Comparison of ENCODE assay signal across 8 cellular contexts in genomic region chr2:156322681-156323211, GRCh38. TPM values are rescaled to one million over a fixed set of nuclear protein-coding genes. Genes with fewer than 3 reads are reported as not detected.
DNase-seq lines count a peak whose midpoint lies in the region; ATAC-seq, FAIRE-seq and TF ChIP-seq lines count a peak whose summit lies in the region.
"Had no signal": no experiment of that assay in that cellular context is flagged by ENCODE, and none has a peak within 500 bp of the region (broad histone marks: within the 10 kb centered on the region; RNA-seq: fewer than 3 reads in every experiment).

No MANE protein-coding gene starts in this region.

- FAIRE-seq in HTR-8/SVneo (lab: Jason Lieb, UNC), result no peak

- H3K27ac ChIP-seq in ectodermal cell (ENCODE audit: insufficient read depth, low read depth, low read length, poor library complexity, severe bottlenecking) (no peak overlapping the region), prostate gland (no peak overlapping the region), body of pancreas (no peak overlapping the region)
- H3K27ac ChIP-seq: VCaP had no signal

- peak; percentile 36 for ATAC-seq in GM19395 (IDR thresholded peaks at IDR 0.05; ENCODE audit: unreplicated experiment)
- peak; percentile 23 for ATAC-seq in HG03135 (IDR thresholded peaks at IDR 0.05; ENCODE audit: unreplicated experiment)
- ATAC-seq in body of pancreas, result no peak

- WGBS in ectodermal cell, 2 experiments, result 33 to 36% methylated on average over 26 of the region's 26 CpGs
- 35% methylated on average over 26 of the region's 26 CpGs for WGBS in prostate gland
- WGBS in body of pancreas, 2 donors, result 43 to 54% methylated on average over 25 to 26 of the region's 26 CpGs

- intact Hi-C loops in prostate gland (cut with DNase I), result no loop called here
- intact Hi-C loops in body of pancreas (cut with DNase I), result no loop called here

- TF ChIP-seq POLR2A in prostate gland (IDR thresholded peaks at IDR 0.05), result no peak
- TF ChIP-seq POLR2A in body of pancreas (IDR thresholded peaks at IDR 0.05), result no peak

- peak overlapping the region; percentile 8 for H3K4me3 ChIP-seq in ectodermal cell (ENCODE audit: insufficient read depth, low read depth, low read length)
- H3K4me3 ChIP-seq in retinal pigment epithelial cell (ENCODE audit: low read length), result peak overlapping the region; percentile 8
- no peak overlapping the region for H3K4me3 ChIP-seq in prostate gland
- H3K4me3 ChIP-seq in body of pancreas, result no peak overlapping the region

- DNase-seq in retinal pigment epithelial cell (ENCODE audit: low read depth) (no peak), prostate gland (ENCODE audit: low spot score) (no peak), body of pancreas (no peak), HTR-8/SVneo (ENCODE audit: insufficient read length, low spot score) (no peak)

- H3K9me3 ChIP-seq in ectodermal cell (ENCODE audit: control insufficient read depth, low read length) (no peaks in the 10 kb centered on the region), prostate gland (no peaks in the 10 kb centered on the region), body of pancreas (no peaks in the 10 kb centered on the region)

- H3K36me3 ChIP-seq in ectodermal cell (ENCODE audit: control insufficient read depth, insufficient read depth, low read length), result no peaks in the 10 kb centered on the region
- no peaks in the 10 kb centered on the region for H3K36me3 ChIP-seq in prostate gland
- peaks cover 0 to 5% of the 10 kb centered on the region in 2 donors for H3K36me3 ChIP-seq in body of pancreas (replicated peaks in 1 of 2; ENCODE audit: insufficient read depth in 1 of 2, low read depth in 2 of 2)

- H3K4me1 ChIP-seq in ectodermal cell (ENCODE audit: control insufficient read depth, insufficient read depth, low read length) (peaks cover 7% of the 10 kb centered on the region), prostate gland (replicated peaks) (no peaks in the 10 kb centered on the region), body of pancreas (peaks cover 24% of the 10 kb centered on the region)

- H3K27me3 ChIP-seq in ectodermal cell (ENCODE audit: control insufficient read depth, insufficient read depth, low read length, poor library complexity, severe bottlenecking), result peaks cover 44% of the 10 kb centered on the region
- H3K27me3 ChIP-seq in prostate gland (replicated peaks; ENCODE audit: insufficient read depth), result peaks cover 2% of the 10 kb centered on the region
- H3K27me3 ChIP-seq in body of pancreas, result no peaks in the 10 kb centered on the region

- TF ChIP-seq CTCF in retinal pigment epithelial cell (conservative IDR thresholded peaks at IDR 0.05; ENCODE audit: low read depth, low read length), result no peak
- no peak for TF ChIP-seq CTCF in prostate gland (IDR thresholded peaks at IDR 0.05)
- TF ChIP-seq CTCF in body of pancreas (IDR thresholded peaks at IDR 0.05), result no peak

RNA-seq across cellular contexts. Expression of gene NR4A2, which starts 9.8 kb away (rescaled TPM):
- 1.6 TPM for polyA plus RNA-seq in ectodermal cell (2013, experiment 1 of 4)
- polyA plus RNA-seq in ectodermal cell (2013, experiment 2 of 4), result 1.4 TPM
- polyA plus RNA-seq in ectodermal cell (2013, experiment 3 of 4), result 1.6 TPM
- polyA plus RNA-seq in ectodermal cell (2013, experiment 4 of 4), result 1.6 TPM
- total RNA-seq in prostate gland (1 to 10 TPM; 2.3 to 4.5 TPM), body of pancreas (1 to 10 TPM; 1.0 to 5.9 TPM)

Comparison
In these comparisons a context has a peak if more than half of its experiments do, and no peak if none do; other contexts are left out.
1. H3K4me3 ChIP-seq: peak in ectodermal cell (single experiment) and retinal pigment epithelial cell (single experiment); none in prostate gland (0 of 2) and body of pancreas (0 of 2).